17 cellular contexts compared by ENCODE assay signal in the genomic region with DNA sequence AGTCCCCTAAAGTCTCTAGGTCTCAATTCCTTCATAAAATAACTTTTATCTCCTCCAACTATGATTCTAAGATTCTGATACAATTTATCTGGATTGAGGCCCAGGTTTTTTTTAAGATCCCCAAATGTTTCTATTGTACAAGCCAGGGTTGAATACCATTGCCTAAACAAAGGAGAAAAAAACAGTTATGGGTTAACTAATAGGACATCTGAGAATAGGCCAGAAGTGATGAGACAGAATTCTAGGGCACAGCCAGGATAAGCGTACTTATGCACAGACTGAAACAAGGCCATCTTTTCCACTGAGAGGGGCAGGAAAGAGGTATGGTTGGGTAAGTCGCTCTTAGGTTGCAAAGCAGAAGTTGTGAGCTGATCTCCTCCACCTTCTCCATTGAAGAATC.
"Had no signal": no experiment of that assay in that cellular context is flagged by ENCODE, and none has a peak within 500 bp of the region (broad histone marks: within the 10 kb centered on the region; RNA-seq: fewer than 3 reads in every experiment).

No MANE protein-coding gene starts in this region.

- H3K9me3 ChIP-seq: esophagus muscularis mucosa, heart left ventricle, mucosa of descending colon, neutrophil, ovary, tibial nerve had no signal

- FAIRE-seq: islet of Langerhans had no signal

- H3K27me3 ChIP-seq: esophagus muscularis mucosa, heart left ventricle, neutrophil, ovary, tibial nerve had no signal

- H3K4me3 ChIP-seq: esophagus muscularis mucosa, heart left ventricle, mucosa of descending colon, ovary, tibial nerve had no signal

- H3K27ac ChIP-seq: epithelial cell of prostate, esophagus muscularis mucosa, heart left ventricle, neutrophil, ovary had no signal

- H3K36me3 ChIP-seq: esophagus muscularis mucosa, heart left ventricle, neutrophil, ovary, tibial nerve had no signal

- ATAC-seq: effector memory CD8-positive, alpha-beta T cell; heart left ventricle; naive thymus-derived CD8-positive, alpha-beta T cell; right cardiac atrium; stimulated activated memory B cell treated with anti-CD40 and anti-IgM and Interleukin-4, amounts not matched to agents 10 μg/mL and 1 μg/mL and 100 μg/mL, for 72 hours had no signal

- DNase-seq: effector memory CD8-positive, alpha-beta T cell; foreskin melanocyte; heart left ventricle; hippocampal formation; kidney glomerular epithelial cell; mammary epithelial cell; mucosa of descending colon; naive thymus-derived CD8-positive, alpha-beta T cell; ovary; right cardiac atrium; stimulated activated CD4-positive, alpha-beta T cell treated with anti-CD3 and anti-CD28 coated beads, Interleukin-4, amount 100 ng/mL, for 1 hour had no signal
